In genomic region chr2:169775765-169776482, GRCh38 we compare ENCODE assay signal across 13 cellular contexts. TPM values are rescaled to one million over a fixed set of nuclear protein-coding genes. Genes with fewer than 3 reads are reported as not detected.
A peak's percentile ranks its signal among the peaks of the same experiment; 100 is the strongest.
DNase-seq lines count a peak whose midpoint lies in the region; ATAC-seq and TF ChIP-seq lines count a peak whose summit lies in the region.
"Had no signal": no experiment of that assay in that cellular context is flagged by ENCODE, and none has a peak within 500 bp of the region (broad histone marks: within the 10 kb centered on the region; RNA-seq: fewer than 3 reads in every experiment).

No MANE protein-coding gene starts in this region.

- no peaks in the 10 kb centered on the region for H3K9me3 Mint-ChIP-seq in activated naive CD8-positive, alpha-beta T cell treated with anti-CD3 and anti-CD28 coated beads for 36 hours
- H3K9me3 Mint-ChIP-seq: stimulated activated naive CD8-positive, alpha-beta T cell treated with anti-CD3 and anti-CD28 coated beads, Interleukin-15, amount 100 ng/mL, for 72 hours had no signal

- H3K36me3 Mint-ChIP-seq in activated naive CD8-positive, alpha-beta T cell treated with anti-CD3 and anti-CD28 coated beads for 36 hours = no peaks in the 10 kb centered on the region
- H3K36me3 Mint-ChIP-seq: activated naive CD8-positive, alpha-beta T cell had no signal

- H3K27me3 ChIP-seq in foreskin keratinocyte = no peaks in the 10 kb centered on the region

- H3K27me3 Mint-ChIP-seq in activated naive CD8-positive, alpha-beta T cell treated with anti-CD3 and anti-CD28 coated beads for 36 hours = peaks cover 4% of the 10 kb centered on the region
- H3K27me3 Mint-ChIP-seq: activated naive CD8-positive, alpha-beta T cell; stimulated activated naive CD8-positive, alpha-beta T cell treated with anti-CD3 and anti-CD28 coated beads, Interleukin-15, amount 100 ng/mL, for 72 hours had no signal

- no peak overlapping the region for H3K4me3 Mint-ChIP-seq in activated naive CD8-positive, alpha-beta T cell treated with anti-CD3 and anti-CD28 coated beads for 36 hours
- H3K4me3 Mint-ChIP-seq: activated naive CD8-positive, alpha-beta T cell; B cell; stimulated activated naive CD8-positive, alpha-beta T cell treated with anti-CD3 and anti-CD28 coated beads, Interleukin-15, amount 100 ng/mL, for 72 hours had no signal

- DNase-seq in AG08396 (ENCODE audit: low spot score) (peak; percentile 28), foreskin keratinocyte (no peak)
- no peak for DNase-seq in activated effector memory CD4-positive, alpha-beta T cell treated with anti-CD3 and anti-CD28 coated beads, Interleukin-2, amount 50 U/mL, for 16 hours
- no peak for DNase-seq in activated naive CD8-positive, alpha-beta T cell treated with anti-CD3 and anti-CD28 coated beads for 36 hours
- DNase-seq: NCI-H2081; stimulated activated CD4-positive, alpha-beta T cell treated with anti-CD3 and anti-CD28 coated beads, Interleukin-12 subunit alpha, Interleukin-12 subunit beta, amount 100 ng/mL, for 4 hours; stimulated activated naive CD8-positive, alpha-beta T cell treated with anti-CD3 and anti-CD28 coated beads, Interleukin-15, amount 100 ng/mL, for 72 hours had no signal

- no peak overlapping the region for H3K27ac Mint-ChIP-seq in activated naive CD8-positive, alpha-beta T cell treated with anti-CD3 and anti-CD28 coated beads for 36 hours
- H3K27ac Mint-ChIP-seq: activated naive CD8-positive, alpha-beta T cell; B cell; stimulated activated naive CD8-positive, alpha-beta T cell treated with anti-CD3 and anti-CD28 coated beads, Interleukin-15, amount 100 ng/mL, for 72 hours had no signal

- H3K27ac ChIP-seq in foreskin keratinocyte = no peak overlapping the region

- no peaks in the 10 kb centered on the region for H3K4me1 Mint-ChIP-seq in activated naive CD8-positive, alpha-beta T cell treated with anti-CD3 and anti-CD28 coated beads for 36 hours
- H3K4me1 Mint-ChIP-seq: B cell; stimulated activated naive CD8-positive, alpha-beta T cell treated with anti-CD3 and anti-CD28 coated beads, Interleukin-15, amount 100 ng/mL, for 72 hours had no signal

- no peak for TF ChIP-seq CTCF in foreskin keratinocyte (conservative IDR thresholded peaks at IDR 0.05)

- peak; percentile 93 for ATAC-seq in SK-N-SH treated with all-trans-retinoic acid at 6 μM for 48 hours
- peak; percentile 49 for ATAC-seq in foreskin keratinocyte
- ATAC-seq in HG02840 (IDR thresholded peaks at IDR 0.05; ENCODE audit: low FRiP score, unreplicated experiment) = no peak
- ATAC-seq: activated CD4-positive, CD25-positive, alpha-beta regulatory T cell treated with anti-CD3 and anti-CD28 coated beads, Interleukin-2, amount 50 U/mL, for 24 hours; Panc1; stimulated activated naive CD8-positive, alpha-beta T cell treated with anti-CD3 and anti-CD28 coated beads, Interleukin-15, amount 100 ng/mL, for 72 hours had no signal

- peaks cover 3% of the 10 kb centered on the region for H3K4me1 ChIP-seq in foreskin keratinocyte

TF ChIP-seq in SK-N-SH treated with all-trans-retinoic acid at 6 μM for 48 hours, 23 proteins besides CTCF, POLR2A, EP300 and RAD21:
- TF ChIP-seq TCF4 (CRISPR knock-in tag; IDR thresholded peaks at IDR 0.05; ENCODE audit: borderline replicate concordance) = peak; percentile 27; the same call in 1 of the 2 replicates
- peak; percentile 70; the same call in 1 of the 2 replicates for TF ChIP-seq ZNF70 (CRISPR knock-in tag; IDR thresholded peaks at IDR 0.05)
- no peak for TF ChIP-seq GLIS3 (CRISPR knock-in tag; IDR thresholded peaks at IDR 0.05)

RNA-seq across cellular contexts. Expression of gene SSB, which starts 22.7 kb away (rescaled TPM):
- 124 and 135 TPM in 2 replicates for total RNA-seq in foreskin keratinocyte
- 92.7 and 111 TPM in 2 replicates for polyA plus RNA-seq in foreskin keratinocyte
- total RNA-seq in activated naive CD8-positive, alpha-beta T cell treated with anti-CD3 and anti-CD28 coated beads for 36 hours = 100 to 1,000 TPM; 122 to 124 TPM

RNA-seq across cellular contexts. Expression of gene KLHL23, which starts 42.3 kb away (rescaled TPM):
- 4.8 and 5.6 TPM in 2 replicates for total RNA-seq in foreskin keratinocyte
- polyA plus RNA-seq in foreskin keratinocyte = 1.1 and 1.6 TPM in 2 replicates
- 10 to 100 TPM; 15.9 to 16.3 TPM for total RNA-seq in activated naive CD8-positive, alpha-beta T cell treated with anti-CD3 and anti-CD28 coated beads for 36 hours

RNA-seq across cellular contexts. Expression of gene METTL5, which starts 48.8 kb away (rescaled TPM):
- 102 and 105 TPM in 2 replicates for total RNA-seq in foreskin keratinocyte
- 122 TPM in 2 replicates for polyA plus RNA-seq in foreskin keratinocyte
- 100 to 1,000 TPM; 115 TPM for total RNA-seq in activated naive CD8-positive, alpha-beta T cell treated with anti-CD3 and anti-CD28 coated beads for 36 hours

RNA-seq across cellular contexts. Expression of gene UBR3, which starts 51.3 kb away (rescaled TPM):
- 13.2 and 15.3 TPM in 2 replicates for total RNA-seq in foreskin keratinocyte
- 3.0 and 3.9 TPM in 2 replicates for polyA plus RNA-seq in foreskin keratinocyte
- total RNA-seq in activated naive CD8-positive, alpha-beta T cell treated with anti-CD3 and anti-CD28 coated beads for 36 hours = 10 to 100 TPM; 15.1 to 17.7 TPM
